8 cellular contexts compared by ENCODE assay signal in genomic region chr21:31731112-31731801, GRCh38. TPM values are rescaled to one million over a fixed set of nuclear protein-coding genes. Genes with fewer than 3 reads are reported as not detected.
A peak's percentile ranks its signal among the peaks of the same experiment; 100 is the strongest.
DNase-seq lines count a peak whose midpoint lies in the region; ATAC-seq and TF ChIP-seq lines count a peak whose summit lies in the region.

No MANE protein-coding gene starts in this region.

- peaks cover 0 to 41% of the 10 kb centered on the region in 2 donors for H3K4me1 ChIP-seq in adrenal gland (replicated peaks in 1 of 2)
- H3K4me1 ChIP-seq in hepatocyte (ENCODE audit: insufficient read depth): peaks cover 30% of the 10 kb centered on the region

- no peaks in the 10 kb centered on the region for H3K9me2 ChIP-seq in hepatocyte (replicated peaks; ENCODE audit: insufficient read depth)

- WGBS in adrenal gland, 4 donors: 0 to 2% (median 0%) methylated on average over 8 to 74 of the region's 74 CpGs
- 1% methylated on average over 26 of the region's 74 CpGs for WGBS in hepatocyte (ENCODE audit: low lambda C conversion rate, missing lambda C conversion rate)

- TF ChIP-seq POLR2A in adrenal gland (IDR thresholded peaks at IDR 0.05): peak in 1 of 2 donors; percentile 26

- H3K4me2 ChIP-seq in hepatocyte: peak overlapping the region; percentile 92

- ATAC-seq in GM18870 (IDR thresholded peaks at IDR 0.05; ENCODE audit: unreplicated experiment) (peak; percentile 2), HG03135 (IDR thresholded peaks at IDR 0.05; ENCODE audit: unreplicated experiment) (peak; percentile 19), SK-N-SH treated with all-trans-retinoic acid at 6 μM for 48 hours (peak; percentile 51)

- no peaks in the 10 kb centered on the region; the same call in 1 of the 2 replicates for H3K9me3 ChIP-seq in AG04450 (ENCODE audit: control insufficient read depth, insufficient read depth, low read length)
- H3K9me3 ChIP-seq in adrenal gland (replicated peaks in 1 of 3): no peaks in the 10 kb centered on the region
- H3K9me3 ChIP-seq in hepatocyte (ENCODE audit: low read depth): no peaks in the 10 kb centered on the region

- H3K27me3 ChIP-seq in AG04450 (ENCODE audit: control insufficient read depth, insufficient read depth, low read length) (no peaks in the 10 kb centered on the region), adrenal gland (no peaks in the 10 kb centered on the region), hepatocyte (no peaks in the 10 kb centered on the region)

- no peak; the same call in 1 of the 2 replicates for TF ChIP-seq CTCF in AG04450 (IDR thresholded peaks at IDR 0.05; ENCODE audit: low read depth, low read length)
- peak in 1 of 6 experiments; percentile 23 for TF ChIP-seq CTCF in adrenal gland (IDR thresholded peaks at IDR 0.05)
- TF ChIP-seq CTCF in hepatocyte (IDR thresholded peaks at IDR 0.05; ENCODE audit: poor library complexity): peak; percentile 31

- H3K27ac ChIP-seq in AG04450 (ENCODE audit: low read depth, low read length) (peak overlapping the region; percentile 76), adrenal gland (peak overlapping the region; percentile 83 to 99 (median 95)), hepatocyte (peak overlapping the region; percentile 100)

- DNase-seq in AG04450 (ENCODE audit: low read depth, low spot score): no peak
- peak; percentile 58 to 71 (median 69) for DNase-seq in adrenal gland
- peak; percentile 87 for DNase-seq in hepatocyte (ENCODE audit: low spot score)
- DNase-seq in skeletal muscle cell (ENCODE audit: low read depth): no peak
- DNase-seq in inferior parietal cortex (ENCODE audit: extremely low spot score): no peak

- peak overlapping the region; percentile 93 for H2AFZ ChIP-seq in hepatocyte

- no peaks in the 10 kb centered on the region for H3K36me3 ChIP-seq in adrenal gland (replicated peaks in 1 of 2)
- no peaks in the 10 kb centered on the region for H3K36me3 ChIP-seq in hepatocyte (replicated peaks; ENCODE audit: insufficient read depth, low read depth)

- intact Hi-C loops in adrenal gland (cut with DNase I): loop anchor here in 1 of 2 donors (5.0 kb wide), 1 partner anchor 64 kb away; no protein-coding TSS in a partner anchor

- H3K79me2 ChIP-seq in hepatocyte: peaks cover 55% of the 10 kb centered on the region

- CTCF ChIA-PET in AG04450 (lab: Charles Lee): no interaction called here

- POLR2A ChIA-PET in AG04450 (lab: Yijun Ruan, JAX): no interaction called here

- H3K4me3 ChIP-seq in AG04450 (ENCODE audit: low read depth, low read length) (peak overlapping the region; percentile 75), adrenal gland (peak overlapping the region; percentile 88 to 99 (median 90)), hepatocyte (peak overlapping the region; percentile 99), skeletal muscle cell (ENCODE audit: low read depth, low read length) (peak overlapping the region; percentile 83)

- H4K20me1 ChIP-seq in hepatocyte (ENCODE audit: insufficient read depth, poor library complexity, severe bottlenecking): peaks cover 51% of the 10 kb centered on the region

TF ChIP-seq in SK-N-SH treated with all-trans-retinoic acid at 6 μM for 48 hours, 23 proteins besides CTCF, POLR2A, EP300 and RAD21:
- TF ChIP-seq ESRRG (CRISPR knock-in tag; IDR thresholded peaks at IDR 0.05) (no peak), TSHZ2 (CRISPR knock-in tag; IDR thresholded peaks at IDR 0.05) (no peak), PPARA (CRISPR knock-in tag; IDR thresholded peaks at IDR 0.05; ENCODE audit: borderline replicate concordance) (no peak), OSR1 (CRISPR knock-in tag; IDR thresholded peaks at IDR 0.05) (no peak), ARNTL (CRISPR knock-in tag; IDR thresholded peaks at IDR 0.05; ENCODE audit: borderline replicate concordance, low read depth) (no peak), ZFP3 (CRISPR knock-in tag; IDR thresholded peaks at IDR 0.05) (no peak), BACH2 (CRISPR knock-in tag; IDR thresholded peaks at IDR 0.05; ENCODE audit: borderline replicate concordance) (no peak)
- TF ChIP-seq, protein P1, sequence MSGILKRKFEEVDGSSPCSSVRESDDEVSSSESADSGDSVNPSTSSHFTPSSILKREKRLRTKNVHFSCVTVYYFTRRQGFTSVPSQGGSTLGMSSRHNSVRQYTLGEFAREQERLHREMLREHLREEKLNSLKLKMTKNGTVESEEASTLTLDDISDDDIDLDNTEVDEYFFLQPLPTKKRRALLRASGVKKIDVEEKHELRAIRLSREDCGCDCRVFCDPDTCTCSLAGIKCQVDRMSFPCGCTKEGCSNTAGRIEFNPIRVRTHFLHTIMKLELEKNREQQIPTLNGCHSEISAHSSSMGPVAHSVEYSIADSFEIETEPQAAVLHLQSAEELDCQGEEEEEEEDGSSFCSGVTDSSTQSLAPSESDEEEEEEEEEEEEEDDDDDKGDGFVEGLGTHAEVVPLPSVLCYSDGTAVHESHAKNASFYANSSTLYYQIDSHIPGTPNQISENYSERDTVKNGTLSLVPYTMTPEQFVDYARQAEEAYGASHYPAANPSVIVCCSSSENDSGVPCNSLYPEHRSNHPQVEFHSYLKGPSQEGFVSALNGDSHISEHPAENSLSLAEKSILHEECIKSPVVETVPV (CRISPR knock-in tag; IDR thresholded peaks at IDR 0.05): no peak
- TF ChIP-seq, protein P2, sequence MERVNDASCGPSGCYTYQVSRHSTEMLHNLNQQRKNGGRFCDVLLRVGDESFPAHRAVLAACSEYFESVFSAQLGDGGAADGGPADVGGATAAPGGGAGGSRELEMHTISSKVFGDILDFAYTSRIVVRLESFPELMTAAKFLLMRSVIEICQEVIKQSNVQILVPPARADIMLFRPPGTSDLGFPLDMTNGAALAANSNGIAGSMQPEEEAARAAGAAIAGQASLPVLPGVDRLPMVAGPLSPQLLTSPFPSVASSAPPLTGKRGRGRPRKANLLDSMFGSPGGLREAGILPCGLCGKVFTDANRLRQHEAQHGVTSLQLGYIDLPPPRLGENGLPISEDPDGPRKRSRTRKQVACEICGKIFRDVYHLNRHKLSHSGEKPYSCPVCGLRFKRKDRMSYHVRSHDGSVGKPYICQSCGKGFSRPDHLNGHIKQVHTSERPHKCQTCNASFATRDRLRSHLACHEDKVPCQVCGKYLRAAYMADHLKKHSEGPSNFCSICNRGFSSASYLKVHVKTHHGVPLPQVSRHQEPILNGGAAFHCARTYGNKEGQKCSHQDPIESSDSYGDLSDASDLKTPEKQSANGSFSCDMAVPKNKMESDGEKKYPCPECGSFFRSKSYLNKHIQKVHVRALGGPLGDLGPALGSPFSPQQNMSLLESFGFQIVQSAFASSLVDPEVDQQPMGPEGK (CRISPR knock-in tag; IDR thresholded peaks at IDR 0.05; ENCODE audit: borderline replicate concordance): no peak
- TF ChIP-seq, protein P3, sequence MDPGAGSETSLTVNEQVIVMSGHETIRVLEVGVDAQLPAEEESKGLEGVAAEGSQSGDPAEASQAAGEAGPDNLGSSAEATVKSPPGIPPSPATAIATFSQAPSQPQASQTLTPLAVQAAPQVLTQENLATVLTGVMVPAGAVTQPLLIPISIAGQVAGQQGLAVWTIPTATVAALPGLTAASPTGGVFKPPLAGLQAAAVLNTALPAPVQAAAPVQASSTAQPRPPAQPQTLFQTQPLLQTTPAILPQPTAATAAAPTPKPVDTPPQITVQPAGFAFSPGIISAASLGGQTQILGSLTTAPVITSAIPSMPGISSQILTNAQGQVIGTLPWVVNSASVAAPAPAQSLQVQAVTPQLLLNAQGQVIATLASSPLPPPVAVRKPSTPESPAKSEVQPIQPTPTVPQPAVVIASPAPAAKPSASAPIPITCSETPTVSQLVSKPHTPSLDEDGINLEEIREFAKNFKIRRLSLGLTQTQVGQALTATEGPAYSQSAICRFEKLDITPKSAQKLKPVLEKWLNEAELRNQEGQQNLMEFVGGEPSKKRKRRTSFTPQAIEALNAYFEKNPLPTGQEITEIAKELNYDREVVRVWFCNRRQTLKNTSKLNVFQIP (CRISPR knock-in tag; IDR thresholded peaks at IDR 0.05; ENCODE audit: borderline replicate concordance, low read depth): no peak

RNA-seq across cellular contexts. Expression of gene SCAF4, which starts 0.7 kb away (rescaled TPM):
- polyA plus RNA-seq in AG04450 (2011; rRNA removed) (6.3 and 7.8 TPM in 2 replicates), adrenal gland (10 to 100 TPM; 12.6 to 17.6 (median 15.8) TPM), hepatocyte (33.1 and 34.5 TPM in 2 replicates)
- 16.4 and 19.2 TPM in 2 replicates for polyA minus RNA-seq in AG04450 (2011; rRNA and poly(A)+ RNA removed)
- total RNA-seq in adrenal gland (10 to 100 TPM in 7 of 8 donors, 1 to 10 TPM in 1; 9.6 to 24.0 (median 18.1) TPM), hepatocyte (14.9 and 18.7 TPM in 2 replicates)

Comparison
In these comparisons a context has a peak if more than half of its experiments do, and no peak if none do; other contexts are left out.
1. DNase-seq: peak in adrenal gland (7 of 7) and hepatocyte (single experiment); none in AG04450 (single experiment), skeletal muscle cell (single experiment) and inferior parietal cortex (single experiment).
2. Peak in every context shown above with its lines, with median percentiles within 50 percentile points of each other: H3K27ac ChIP-seq, H3K4me3 ChIP-seq and ATAC-seq.